Comparison of ENCODE assay signal across 24 cellular contexts in the genomic region with DNA sequence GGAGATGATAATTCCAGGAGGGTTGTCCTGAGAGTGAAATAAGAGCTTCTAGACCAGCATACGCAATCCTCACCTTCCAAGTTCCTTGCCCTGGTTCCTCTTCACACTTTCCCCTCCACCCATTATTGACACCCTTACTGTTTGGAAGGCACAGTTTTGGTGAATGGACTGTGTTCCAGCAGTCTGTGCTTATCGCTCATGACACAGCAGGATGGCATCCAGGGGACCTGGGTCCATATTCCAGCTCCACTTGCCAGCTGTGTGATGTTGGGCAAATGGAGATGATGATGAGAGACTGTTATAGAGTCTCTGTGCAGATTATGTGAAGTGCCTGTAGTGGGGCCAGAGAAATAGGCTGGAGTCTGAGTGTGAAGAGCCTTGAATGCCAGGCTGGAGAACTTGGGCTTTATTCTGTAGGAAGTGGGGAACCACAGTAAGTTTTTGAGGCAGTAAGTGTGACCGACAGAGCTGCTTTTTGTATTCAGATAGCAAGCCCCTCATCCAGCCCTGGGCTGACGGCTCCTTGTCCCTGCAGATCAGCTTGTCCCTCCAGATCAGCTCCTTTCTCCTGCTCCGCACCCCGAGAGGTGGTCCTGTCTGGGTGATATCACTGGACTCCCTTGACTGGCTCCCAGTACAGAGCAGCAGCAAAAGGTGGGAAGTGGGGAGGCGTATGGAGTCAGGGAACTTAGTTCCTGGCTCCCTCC. TPM values are rescaled to one million over a fixed set of nuclear protein-coding genes. Genes with fewer than 3 reads are reported as not detected.
DNase-seq lines count a peak whose midpoint lies in the region; ATAC-seq and TF ChIP-seq lines count a peak whose summit lies in the region.
"Had no signal": no experiment of that assay in that cellular context is flagged by ENCODE, and none has a peak within 500 bp of the region (broad histone marks: within the 10 kb centered on the region; RNA-seq: fewer than 3 reads in every experiment).

No MANE protein-coding gene starts in this region.

- H3K9me3 ChIP-seq in ascending aorta (no peaks in the 10 kb centered on the region), neuronal stem cell (replicated peaks in 1 of 2; ENCODE audit: control insufficient read depth in 2 of 2, insufficient read depth in 1 of 2, low read depth in 1 of 2, low read length in 2 of 2) (no peaks in the 10 kb centered on the region), upper lobe of left lung (no peaks in the 10 kb centered on the region)
- H3K9me3 ChIP-seq: gastrocnemius medialis, SJCRH30 had no signal

- H3K27me3 ChIP-seq in ascending aorta (no peaks in the 10 kb centered on the region), neuronal stem cell (ENCODE audit: control insufficient read depth in 3 of 3, insufficient read depth in 3 of 3, low read depth in 1 of 3, low read length in 3 of 3) (peaks cover 0 to 26% (median 7%) of the 10 kb centered on the region in 3 experiments), upper lobe of left lung (no peaks in the 10 kb centered on the region)
- H3K27me3 ChIP-seq: gastrocnemius medialis, SJCRH30 had no signal

- intact Hi-C loops in ascending aorta (cut with DNase I), result no loop called here

- H3K9me3 Mint-ChIP-seq in glutamatergic neuron (ENCODE audit: unreplicated experiment), result peaks cover 6% of the 10 kb centered on the region
- H3K9me3 Mint-ChIP-seq: CD8-positive, alpha-beta T cell; mesothelial cell of epicardium had no signal

- no peak overlapping the region for H2BK15ac ChIP-seq in neuronal stem cell (ENCODE audit: low read length)

- H2BK5ac ChIP-seq in neuronal stem cell (ENCODE audit: low read length), result no peak overlapping the region

- H2BK12ac ChIP-seq in neuronal stem cell (ENCODE audit: low read length), result peak overlapping the region; percentile 48

- peak overlapping the region; percentile 7 for H2AK5ac ChIP-seq in neuronal stem cell (ENCODE audit: low read depth, low read length)

- H4K91ac ChIP-seq in neuronal stem cell (ENCODE audit: low read depth, low read length, poor library complexity), result no peak overlapping the region

- H3K36me3 Mint-ChIP-seq in glutamatergic neuron (ENCODE audit: unreplicated experiment), result no peaks in the 10 kb centered on the region
- H3K36me3 Mint-ChIP-seq: CD8-positive, alpha-beta T cell; mesothelial cell of epicardium had no signal

- H3K4me3 ChIP-seq in ascending aorta, result no peak overlapping the region
- no peak overlapping the region for H3K4me3 ChIP-seq in neuronal stem cell (ENCODE audit: low read length in 2 of 2)
- H3K4me3 ChIP-seq in upper lobe of left lung, result no peak overlapping the region
- H3K4me3 ChIP-seq: gastrocnemius medialis, PC-9, SJCRH30 had no signal

- H3K27ac Mint-ChIP-seq in glutamatergic neuron (ENCODE audit: unreplicated experiment), result peak overlapping the region; percentile 87
- H3K27ac Mint-ChIP-seq: CD8-positive, alpha-beta T cell; T-helper 17 cell had no signal

- H3K4me2 ChIP-seq in neuronal stem cell (ENCODE audit: insufficient read depth, low read length, poor library complexity, severe bottlenecking), result no peak overlapping the region
- H3K4me2 ChIP-seq: PC-9 had no signal

- no peaks in the 10 kb centered on the region for H3K79me1 ChIP-seq in neuronal stem cell (ENCODE audit: low read depth, low read length)

- no peak overlapping the region for H3K9ac ChIP-seq in neuronal stem cell (ENCODE audit: low read depth, low read length, poor library complexity)

- WGBS in neuronal stem cell (ENCODE audit: extremely low coverage in 2 of 2, insufficient read length in 2 of 2, insufficient replicate concordance in 1 of 2), 2 donors, result no CpG with 5 or more reads among the region's 7 CpGs
- WGBS in upper lobe of left lung, 2 donors, result 83% methylated on average over 7 of the region's 7 CpGs

- no peak overlapping the region for H2BK120ac ChIP-seq in neuronal stem cell (ENCODE audit: low read depth, low read length)

- no peak for ATAC-seq in upper lobe of left lung (ENCODE audit: low FRiP score in 2 of 2)
- ATAC-seq in HG02884 (IDR thresholded peaks at IDR 0.05; ENCODE audit: unreplicated experiment), result no peak
- ATAC-seq: CD8-positive, alpha-beta T cell; gastrocnemius medialis; T-helper 17 cell had no signal

- no peak overlapping the region for H3K14ac ChIP-seq in neuronal stem cell (ENCODE audit: low read length)

- peaks cover 4% of the 10 kb centered on the region for H3K27me3 Mint-ChIP-seq in glutamatergic neuron (ENCODE audit: unreplicated experiment)

- H3K36me3 ChIP-seq in ascending aorta (no peaks in the 10 kb centered on the region), neuronal stem cell (replicated peaks in 1 of 2; ENCODE audit: control insufficient read depth in 2 of 2, insufficient read depth in 2 of 2, low read length in 2 of 2) (no peaks in the 10 kb centered on the region), upper lobe of left lung (no peaks in the 10 kb centered on the region)
- H3K36me3 ChIP-seq: gastrocnemius medialis, SJCRH30 had no signal

- no peak for TF ChIP-seq CTCF in ascending aorta (IDR thresholded peaks at IDR 0.05)
- TF ChIP-seq CTCF in glutamatergic neuron (IDR thresholded peaks at IDR 0.05; ENCODE audit: partially characterized antibody, unreplicated experiment), result no peak
- TF ChIP-seq CTCF in upper lobe of left lung (IDR thresholded peaks at IDR 0.05), result no peak
- TF ChIP-seq CTCF in GM13976 (IDR thresholded peaks at IDR 0.05; ENCODE audit: borderline replicate concordance, control extremely low read depth, extremely low read depth, insufficient read depth, missing control alignments), result no peak

- H3K4me1 Mint-ChIP-seq in glutamatergic neuron (ENCODE audit: low read depth, unreplicated experiment), result peaks cover 37% of the 10 kb centered on the region

- no peak for TF ChIP-seq POLR2A in upper lobe of left lung (IDR thresholded peaks at IDR 0.05)

- no peak for TF ChIP-seq EP300 in upper lobe of left lung (IDR thresholded peaks at IDR 0.05)

- peak overlapping the region; percentile 26 for H2AFZ ChIP-seq in neuronal stem cell (ENCODE audit: low read length)
- H2AFZ ChIP-seq: PC-9 had no signal

- no peak overlapping the region for H3K4ac ChIP-seq in neuronal stem cell (ENCODE audit: low read length)

- no peak overlapping the region for H3K4me3 Mint-ChIP-seq in glutamatergic neuron (ENCODE audit: unreplicated experiment)
- H3K4me3 Mint-ChIP-seq: CD8-positive, alpha-beta T cell; mesothelial cell of epicardium; T-helper 17 cell had no signal

- no peak overlapping the region for H3K23ac ChIP-seq in neuronal stem cell (ENCODE audit: low read depth, low read length, poor library complexity)

- H3K4me1 ChIP-seq in ascending aorta, result peaks cover 58 to 76% of the 10 kb centered on the region in 2 donors
- peaks cover 38 to 58% of the 10 kb centered on the region in 2 donors for H3K4me1 ChIP-seq in neuronal stem cell (ENCODE audit: control insufficient read depth in 2 of 2, insufficient read depth in 1 of 2, low read depth in 1 of 2, low read length in 2 of 2)
- H3K4me1 ChIP-seq in upper lobe of left lung, result peaks cover 57 to 80% (median 71%) of the 10 kb centered on the region in 4 donors

- in situ Hi-C loops in GM13976 (cut with MboI; ENCODE audit: low sequenced_read_pairs, unreplicated experiment), result no loop called here

- peak overlapping the region; percentile 42 for H3K18ac ChIP-seq in neuronal stem cell (ENCODE audit: low read length)

- H4K8ac ChIP-seq in neuronal stem cell (ENCODE audit: low read depth, low read length), result no peak overlapping the region

- H3K27ac ChIP-seq in ascending aorta, result peak overlapping the region; percentile 96 to 98
- no peak overlapping the region for H3K27ac ChIP-seq in neuronal stem cell (replicated peaks; ENCODE audit: low read length)
- peak overlapping the region; percentile 57 to 87 (median 66) for H3K27ac ChIP-seq in upper lobe of left lung
- H3K27ac ChIP-seq: PC-9 had no signal

- DNase-seq in ascending aorta (ENCODE audit: low spot score in 2 of 2), result no peak
- no peak for DNase-seq in glutamatergic neuron
- no peak for DNase-seq in neuronal stem cell (ENCODE audit: low spot score)
- DNase-seq in upper lobe of left lung, result no peak
- no peak for DNase-seq in GM13976 (ENCODE audit: low spot score)
- no peak for DNase-seq in NCI-H345 (lab: John Stamatoyannopoulos, UW)
- DNase-seq: activated CD4-positive, alpha-beta T cell treated with anti-CD3 and anti-CD28 coated beads, Interleukin-2, amount 50 U/mL, for 48 hours; amniotic stem cell; CD8-positive, alpha-beta T cell; central memory CD4-positive, alpha-beta T cell; DMS79 treated with DMSO at 0.1 percent for 48 hours; erythroblast; gastrocnemius medialis; KG1; NCI-H2029; PC-9; SJCRH30; stimulated activated CD4-positive, alpha-beta T cell treated with anti-CD3 and anti-CD28 coated beads, Interleukin-15, amount 100 ng/mL, for 24 hours; T-helper 17 cell had no signal

RNA-seq across cellular contexts. Expression of gene KBTBD13, which starts 8.1 kb away (rescaled TPM):
- 0.21 TPM for total RNA-seq in ascending aorta
- total RNA-seq in glutamatergic neuron (ENCODE audit: unreplicated experiment), result not detected
- 0.01 TPM for polyA plus RNA-seq in neuronal stem cell (2013, experiment 1 of 2)
- polyA plus RNA-seq in neuronal stem cell (2013, experiment 2 of 2), result not detected
- not detected for total RNA-seq in upper lobe of left lung
- total RNA-seq: CD8-positive, alpha-beta T cell; mesothelial cell of epicardium; PC-9; pulmonary artery endothelial cell; T-helper 17 cell; temporal lobe had no signal
- polyA plus RNA-seq: neural cell had no signal

RNA-seq across cellular contexts. Expression of gene RASL12, which starts 16.9 kb away (rescaled TPM):
- total RNA-seq in ascending aorta, result 187 TPM
- 0.44 TPM for total RNA-seq in glutamatergic neuron (ENCODE audit: unreplicated experiment)
- polyA plus RNA-seq in neuronal stem cell (2013, experiment 1 of 2), result 4.1 TPM
- 4.2 TPM for polyA plus RNA-seq in neuronal stem cell (2013, experiment 2 of 2)
- total RNA-seq in upper lobe of left lung, result 10 to 100 TPM; 12.8 to 49.9 (median 24.9) TPM
- total RNA-seq: CD8-positive, alpha-beta T cell; PC-9; pulmonary artery endothelial cell; SJCRH30; T-helper 17 cell had no signal
- polyA plus RNA-seq: neural cell had no signal

RNA-seq across cellular contexts. Expression of gene UBAP1L, which starts 30.3 kb away (rescaled TPM):
- total RNA-seq in ascending aorta, result 10.9 TPM
- 4.6 TPM for total RNA-seq in glutamatergic neuron (ENCODE audit: unreplicated experiment)
- 1.0 TPM for polyA plus RNA-seq in neuronal stem cell (2013, experiment 1 of 2)
- 0.91 TPM for polyA plus RNA-seq in neuronal stem cell (2013, experiment 2 of 2)
- 10 to 100 TPM in 1 of 6 donors, 1 to 10 TPM in 5; 3.3 to 10.5 (median 4.8) TPM for total RNA-seq in upper lobe of left lung

RNA-seq across cellular contexts. Expression of gene SLC51B, which starts 39.5 kb away (rescaled TPM):
- total RNA-seq in ascending aorta (not detected), glutamatergic neuron (ENCODE audit: unreplicated experiment) (not detected), upper lobe of left lung (1 to 10 TPM in 3 of 6 donors, under 1 TPM in 1, not detected in 2; 0.69 to 6.6 (median 4.4) TPM)
- not detected for polyA plus RNA-seq in neuronal stem cell (2013, experiment 1 of 2)
- not detected for polyA plus RNA-seq in neuronal stem cell (2013, experiment 2 of 2)
- total RNA-seq: CD8-positive, alpha-beta T cell; gastrocnemius medialis; mesothelial cell of epicardium; PC-9; pulmonary artery endothelial cell; T-helper 17 cell; temporal lobe had no signal
- polyA plus RNA-seq: neural cell had no signal

RNA-seq across cellular contexts. Expression of gene PDCD7, which starts 49.0 kb away (rescaled TPM):
- total RNA-seq in ascending aorta (9.2 TPM), glutamatergic neuron (ENCODE audit: unreplicated experiment) (13.6 TPM), upper lobe of left lung (10 to 100 TPM; 14.9 to 38.8 (median 20.0) TPM)
- 36.4 TPM for polyA plus RNA-seq in neuronal stem cell (2013, experiment 1 of 2)
- polyA plus RNA-seq in neuronal stem cell (2013, experiment 2 of 2), result 37.3 TPM
